ENCODE assay signal across 27 cellular contexts in the genomic region with DNA sequence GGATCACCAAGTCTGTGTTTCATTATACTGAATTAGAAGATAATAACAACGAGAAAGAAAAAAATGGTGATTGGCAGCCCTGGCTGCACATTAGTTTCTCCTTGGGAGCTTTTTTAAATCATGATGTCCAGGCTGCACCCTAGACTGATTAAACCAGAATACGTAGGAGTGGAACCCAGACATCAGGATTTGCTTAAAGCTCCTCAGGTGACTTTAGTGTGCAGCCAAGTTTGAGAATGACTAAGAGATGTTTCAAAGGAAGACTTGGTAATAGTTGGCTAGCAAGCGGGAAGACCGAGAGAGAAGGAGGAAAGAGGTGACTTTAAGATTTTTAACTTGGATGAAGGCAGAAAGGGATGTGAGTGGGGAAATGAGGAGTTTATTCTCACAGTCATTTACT.
A peak's percentile ranks its signal among the peaks of the same experiment; 100 is the strongest.
DNase-seq lines count a peak whose midpoint lies in the region; TF ChIP-seq lines count a peak whose summit lies in the region.
"Had no signal": no experiment of that assay in that cellular context is flagged by ENCODE, and none has a peak within 500 bp of the region (broad histone marks: within the 10 kb centered on the region; RNA-seq: fewer than 3 reads in every experiment).

No MANE protein-coding gene starts in this region.

- H3K4me2 ChIP-seq in hepatocyte: no peak overlapping the region

- DNase-seq in NCI-H526 (lab: John Stamatoyannopoulos, UW): peak; percentile 80 to 85
- peak; percentile 91 for DNase-seq in MCF 10A (ENCODE audit: unreplicated experiment)
- no peak for DNase-seq in hepatocyte (ENCODE audit: low spot score)
- no peak for DNase-seq in iPS-NIHi11 (ENCODE audit: low spot score)
- DNase-seq in RWPE1 (ENCODE audit: low spot score): no peak
- no peak for DNase-seq in activated naive CD4-positive, alpha-beta T cell treated with anti-CD3 and anti-CD28 coated beads, Interleukin-2, amount 10 ng/mL, durations not matched to agents 7 days and 5 days
- no peak for DNase-seq in NCI-H1092 (lab: John Stamatoyannopoulos, UW)
- DNase-seq: activated B cell treated with CpG ODN at 0.5 μM for 24 hours; activated CD4-positive, alpha-beta T cell treated with anti-CD3 and anti-CD28 coated beads, Interleukin-2, amount 50 U/mL, for 4 hours; activated gamma-delta T cell treated with Interleukin-2 at 50 U/mL for 16 hours; CD4-positive, alpha-beta memory T cell; dermis blood vessel endothelial cell; foreskin melanocyte; GF-D8; H9; naive B cell; NCI-H1694; NCI-H2171 treated with DMSO at 0.1 percent for 48 hours; ovary; SHP77 treated with DMSO at 0.1 percent for 48 hours; stimulated activated CD4-positive, alpha-beta T cell treated with anti-CD3 and anti-CD28 coated beads, Interleukin-1b, Interleukin-23, amount 100 ng/mL, for 48 hours; SW 1271 had no signal

- TF ChIP-seq CTCF in MCF 10A (IDR thresholded peaks at IDR 0.05; ENCODE audit: unreplicated experiment): no peak
- no peak for TF ChIP-seq CTCF in hepatocyte (IDR thresholded peaks at IDR 0.05; ENCODE audit: poor library complexity)
- TF ChIP-seq CTCF in RWPE1 (conservative IDR thresholded peaks at IDR 0.05; ENCODE audit: low read depth): no peak

- POLR2A ChIA-PET in MCF 10A (lab: Yijun Ruan, JAX): interaction anchor here (0.6 to 5.0 kb wide), 17 partner anchors 10 to 1375 kb away, joined by 3 to 110 read pairs (median 7); no protein-coding TSS in a partner anchor
- POLR2A ChIA-PET in RWPE1 (lab: Yijun Ruan, JAX; ENCODE audit: low non-redundant PET): no interaction called here

- no peak overlapping the region for H3K9ac ChIP-seq in stomach smooth muscle (ENCODE audit: low read length in 2 of 2)

- peaks cover 1% of the 10 kb centered on the region for H3K36me3 Mint-ChIP-seq in MCF 10A (ENCODE audit: insufficient read depth, unreplicated experiment)
- no peaks in the 10 kb centered on the region for H3K36me3 Mint-ChIP-seq in activated naive CD4-positive, alpha-beta T cell treated with anti-CD3 and anti-CD28 coated beads, Interleukin-2, amount 10 ng/mL, durations not matched to agents 7 days and 5 days
- H3K36me3 Mint-ChIP-seq: CD4-positive, alpha-beta memory T cell; memory B cell had no signal

- H3K27me3 ChIP-seq in hepatocyte (no peaks in the 10 kb centered on the region), stomach smooth muscle (ENCODE audit: control insufficient read depth in 1 of 2, insufficient read depth in 2 of 2, low read length in 2 of 2) (no peaks in the 10 kb centered on the region)
- H3K27me3 ChIP-seq: cardiac muscle cell, ovary, suprapubic skin had no signal

- H3K9me2 ChIP-seq in hepatocyte (replicated peaks; ENCODE audit: insufficient read depth): no peaks in the 10 kb centered on the region

- no peaks in the 10 kb centered on the region for H4K20me1 ChIP-seq in hepatocyte (ENCODE audit: insufficient read depth, poor library complexity, severe bottlenecking)

- H3K9me3 Mint-ChIP-seq in MCF 10A (ENCODE audit: unreplicated experiment): no peaks in the 10 kb centered on the region
- no peaks in the 10 kb centered on the region for H3K9me3 Mint-ChIP-seq in activated naive CD4-positive, alpha-beta T cell treated with anti-CD3 and anti-CD28 coated beads, Interleukin-2, amount 10 ng/mL, durations not matched to agents 7 days and 5 days
- H3K9me3 Mint-ChIP-seq: activated B cell treated with CpG ODN at 0.5 μM for 24 hours, H9 had no signal

- peaks cover 67% of the 10 kb centered on the region for H3K4me1 Mint-ChIP-seq in MCF 10A (ENCODE audit: insufficient read depth, unreplicated experiment)
- peaks cover 27% of the 10 kb centered on the region for H3K4me1 Mint-ChIP-seq in activated naive CD4-positive, alpha-beta T cell treated with anti-CD3 and anti-CD28 coated beads, Interleukin-2, amount 10 ng/mL, durations not matched to agents 7 days and 5 days
- H3K4me1 Mint-ChIP-seq: naive B cell had no signal

- H3K36me3 ChIP-seq in hepatocyte (replicated peaks; ENCODE audit: insufficient read depth, low read depth) (no peaks in the 10 kb centered on the region), stomach smooth muscle (ENCODE audit: control insufficient read depth in 2 of 2, insufficient read depth in 2 of 2, low read length in 2 of 2) (no peaks in the 10 kb centered on the region)
- H3K36me3 ChIP-seq: cardiac muscle cell, ovary, suprapubic skin had no signal

- peaks cover 32% of the 10 kb centered on the region for H3K4me1 ChIP-seq in hepatocyte (ENCODE audit: insufficient read depth)
- peaks cover 71% of the 10 kb centered on the region for H3K4me1 ChIP-seq in stomach smooth muscle (ENCODE audit: control insufficient read depth, insufficient read depth, low read length)

- no peak overlapping the region for H3K4me3 ChIP-seq in hepatocyte
- no peak overlapping the region for H3K4me3 ChIP-seq in stomach smooth muscle (ENCODE audit: low read length in 2 of 2)
- H3K4me3 ChIP-seq: cardiac muscle cell, K562, ovary, suprapubic skin had no signal

- H3K4me3 Mint-ChIP-seq in MCF 10A (ENCODE audit: unreplicated experiment): no peak overlapping the region
- H3K4me3 Mint-ChIP-seq in activated naive CD4-positive, alpha-beta T cell treated with anti-CD3 and anti-CD28 coated beads, Interleukin-2, amount 10 ng/mL, durations not matched to agents 7 days and 5 days: no peak overlapping the region
- H3K4me3 Mint-ChIP-seq: activated B cell treated with CpG ODN at 0.5 μM for 24 hours; CD4-positive, alpha-beta memory T cell; H9; memory B cell; naive B cell had no signal

- intact Hi-C loops in MCF 10A (cut with micrococcal nuclease): no loop called here

- H3K79me2 ChIP-seq in hepatocyte: no peaks in the 10 kb centered on the region

- H2AFZ ChIP-seq in hepatocyte: no peak overlapping the region

- CTCF ChIA-PET in MCF 10A (lab: Yijun Ruan, JAX) (interaction anchor here (1.0 kb wide), 1 partner anchor 394 kb away, joined by 5 read pairs; no protein-coding TSS in a partner anchor), RWPE1 (lab: Yijun Ruan, JAX) (interaction anchor here (0.9 kb wide), 1 partner anchor 158 kb away, joined by 4 read pairs; no protein-coding TSS in a partner anchor)
- CTCF ChIA-PET in activated naive CD4-positive, alpha-beta T cell treated with anti-CD3 and anti-CD28 coated beads, Interleukin-2, amount 10 ng/mL, durations not matched to agents 7 days and 5 days (lab: Charles Lee): no interaction called here

- H3K27me3 Mint-ChIP-seq in MCF 10A (ENCODE audit: insufficient read depth, unreplicated experiment): no peaks in the 10 kb centered on the region
- H3K27me3 Mint-ChIP-seq in activated naive CD4-positive, alpha-beta T cell treated with anti-CD3 and anti-CD28 coated beads, Interleukin-2, amount 10 ng/mL, durations not matched to agents 7 days and 5 days: peaks cover 6% of the 10 kb centered on the region

- WGBS in hepatocyte (ENCODE audit: low lambda C conversion rate, missing lambda C conversion rate): 85% methylated on average over 4 of the region's 4 CpGs

- peak overlapping the region; percentile 31 for H3K27ac ChIP-seq in hepatocyte
- H3K27ac ChIP-seq in stomach smooth muscle (ENCODE audit: low read length): peak overlapping the region; percentile 97
- no peak overlapping the region for H3K27ac ChIP-seq in RWPE1
- H3K27ac ChIP-seq: cardiac muscle cell, suprapubic skin had no signal

- H3K9me3 ChIP-seq in hepatocyte (ENCODE audit: low read depth): no peaks in the 10 kb centered on the region
- no peaks in the 10 kb centered on the region for H3K9me3 ChIP-seq in stomach smooth muscle (ENCODE audit: control insufficient read depth in 2 of 2, low read length in 2 of 2)
- H3K9me3 ChIP-seq: ovary, suprapubic skin had no signal

- no TSS peak for BruUV-seq in MCF 10A (replicated peaks; lab: Mats Ljungman, UMichigan)

- H3K27ac Mint-ChIP-seq in MCF 10A (ENCODE audit: low read depth, unreplicated experiment): peak overlapping the region; percentile 88
- H3K27ac Mint-ChIP-seq in activated naive CD4-positive, alpha-beta T cell treated with anti-CD3 and anti-CD28 coated beads, Interleukin-2, amount 10 ng/mL, durations not matched to agents 7 days and 5 days: no peak overlapping the region
- H3K27ac Mint-ChIP-seq: activated B cell treated with CpG ODN at 0.5 μM for 24 hours, H9, memory B cell, naive B cell had no signal

Comparison
In these comparisons a context has a peak if more than half of its experiments do, and no peak if none do; other contexts are left out.
1. DNase-seq: peak in NCI-H526 (2 of 2) and MCF 10A (single experiment); none in hepatocyte (single experiment), iPS-NIHi11 (single experiment), RWPE1 (single experiment), activated naive CD4-positive, alpha-beta T cell treated with anti-CD3 and anti-CD28 coated beads, Interleukin-2, amount 10 ng/mL, durations not matched to agents 7 days and 5 days (single experiment) and NCI-H1092 (single experiment).